9 cellular contexts compared by ENCODE assay signal in genomic region chr20:51594206-51594998, GRCh38. TPM values are rescaled to one million over a fixed set of nuclear protein-coding genes. Genes with fewer than 3 reads are reported as not detected.
DNase-seq lines count a peak whose midpoint lies in the region; ATAC-seq and TF ChIP-seq lines count a peak whose summit lies in the region.
"Had no signal": no experiment of that assay in that cellular context is flagged by ENCODE, and none has a peak within 500 bp of the region (broad histone marks: within the 10 kb centered on the region; RNA-seq: fewer than 3 reads in every experiment).

No MANE protein-coding gene starts in this region.

- no TSS peak for BruUV-seq in Caco-2 (replicated peaks; lab: Mats Ljungman, UMichigan)
- BruUV-seq in OCI-LY7 (replicated peaks; lab: Mats Ljungman, UMichigan): no TSS peak

- H3K4me2 ChIP-seq in OCI-LY7 (ENCODE audit: low read length): peak overlapping the region; percentile 49

- DNase-seq in Caco-2 (no peak), OCI-LY7 (ENCODE audit: low spot score) (no peak), D341Med (ENCODE audit: low spot score) (no peak), ureter (ENCODE audit: low spot score) (no peak)
- no peak for DNase-seq in effector memory CD8-positive, alpha-beta T cell

- TF ChIP-seq CTCF in Caco-2 (IDR thresholded peaks at IDR 0.05; ENCODE audit: insufficient read depth in 1 of 2, low read depth in 1 of 2, low read length in 1 of 2, severe bottlenecking in 1 of 2, unreplicated experiment in 1 of 2) (no peak), OCI-LY7 (conservative IDR thresholded peaks at IDR 0.05; ENCODE audit: low read length) (no peak)

- H3K36me3 ChIP-seq in Caco-2 (ENCODE audit: control insufficient read depth, insufficient read depth, low read length) (no peaks in the 10 kb centered on the region), OCI-LY7 (ENCODE audit: insufficient read depth, low read length) (no peaks in the 10 kb centered on the region), rectal smooth muscle tissue (ENCODE audit: control insufficient read depth, insufficient read depth, low read length) (no peaks in the 10 kb centered on the region)
- H3K36me3 ChIP-seq: cardiac muscle cell had no signal

- H3K4me1 Mint-ChIP-seq in Caco-2 (ENCODE audit: low read depth, unreplicated experiment): peaks cover 6% of the 10 kb centered on the region
- peaks cover 5 to 11% of the 10 kb centered on the region in 2 donors for H3K4me1 Mint-ChIP-seq in effector memory CD8-positive, alpha-beta T cell (ENCODE audit: low read depth in 2 of 2)

- H3K27ac ChIP-seq in OCI-LY7 (ENCODE audit: low read depth, low read length, poor library complexity, severe bottlenecking) (peak overlapping the region; percentile 67), rectal smooth muscle tissue (ENCODE audit: low read depth, low read length) (peak overlapping the region; percentile 27)
- H3K27ac ChIP-seq: cardiac muscle cell had no signal

- H3K4me3 Mint-ChIP-seq in Caco-2 (ENCODE audit: unreplicated experiment): peak overlapping the region; percentile 10
- peak overlapping the region in 1 of 2 donors; percentile 54 for H3K4me3 Mint-ChIP-seq in effector memory CD8-positive, alpha-beta T cell

- H3K4me3 ChIP-seq in Caco-2 (ENCODE audit: low read depth, low read length) (no peak overlapping the region), OCI-LY7 (ENCODE audit: low read depth, low read length, poor library complexity, severe bottlenecking) (peak overlapping the region; percentile 21), rectal smooth muscle tissue (ENCODE audit: low read length) (no peak overlapping the region)
- H3K4me3 ChIP-seq: cardiac muscle cell, heart right ventricle had no signal

- CTCF ChIA-PET in Caco-2 (lab: Charles Lee): interaction anchor here (0.5 to 3.7 kb wide), 34 partner anchors 11 to 610 kb away, joined by 3 to 58 read pairs (median 4); partner anchors contain the start of gene NFATC2
- CTCF ChIA-PET in OCI-LY7 (lab: Charles Lee; ENCODE audit: unreplicated experiment): interaction anchor here (0.6 to 1.9 kb wide), 6 partner anchors 16 to 226 kb away, joined by 3 to 10 read pairs (median 4); no protein-coding TSS in a partner anchor

- H3K9ac ChIP-seq in rectal smooth muscle tissue (ENCODE audit: low read length): no peak overlapping the region

- H3K9me3 ChIP-seq in Caco-2 (no peaks in the 10 kb centered on the region), OCI-LY7 (ENCODE audit: low read length) (no peaks in the 10 kb centered on the region)
- H3K9me3 ChIP-seq: heart right ventricle had no signal

- no peaks in the 10 kb centered on the region for H3K9me3 Mint-ChIP-seq in Caco-2 (ENCODE audit: unreplicated experiment)
- no peaks in the 10 kb centered on the region for H3K9me3 Mint-ChIP-seq in effector memory CD8-positive, alpha-beta T cell

- H3K27me3 Mint-ChIP-seq in Caco-2 (ENCODE audit: insufficient read depth, unreplicated experiment): no peaks in the 10 kb centered on the region
- peaks cover 0 to 12% of the 10 kb centered on the region in 2 donors for H3K27me3 Mint-ChIP-seq in effector memory CD8-positive, alpha-beta T cell

- no peak for ATAC-seq in effector memory CD8-positive, alpha-beta T cell (replicated peaks)
- ATAC-seq in HG02610 (IDR thresholded peaks at IDR 0.05; ENCODE audit: unreplicated experiment): no peak

- H2AFZ ChIP-seq in OCI-LY7 (ENCODE audit: low read length): peak overlapping the region; percentile 97

- H3K4me1 ChIP-seq in Caco-2: peaks cover 6% of the 10 kb centered on the region
- peaks cover 46% of the 10 kb centered on the region for H3K4me1 ChIP-seq in OCI-LY7 (ENCODE audit: insufficient read depth, low read length, poor library complexity, severe bottlenecking)
- peaks cover 5% of the 10 kb centered on the region for H3K4me1 ChIP-seq in rectal smooth muscle tissue (ENCODE audit: control insufficient read depth, insufficient read depth, low read length)

- H4K20me1 ChIP-seq in OCI-LY7 (ENCODE audit: insufficient read depth, low read length): no peaks in the 10 kb centered on the region

- H3K27ac Mint-ChIP-seq in Caco-2 (ENCODE audit: unreplicated experiment): no peak overlapping the region
- peak overlapping the region; percentile 29 to 83 for H3K27ac Mint-ChIP-seq in effector memory CD8-positive, alpha-beta T cell

- H3K36me3 Mint-ChIP-seq in Caco-2 (ENCODE audit: insufficient read depth, unreplicated experiment): peaks cover 24% of the 10 kb centered on the region
- H3K36me3 Mint-ChIP-seq in effector memory CD8-positive, alpha-beta T cell (ENCODE audit: insufficient read depth): no peaks in the 10 kb centered on the region

- intact Hi-C loops in Caco-2 (cut with micrococcal nuclease; ENCODE audit: unreplicated experiment): loop anchor here (2.0 kb wide), 3 partner anchors 54 to 608 kb away; no protein-coding TSS in a partner anchor
- intact Hi-C loops in OCI-LY7 (cut with micrococcal nuclease; ENCODE audit: unreplicated experiment): loop anchor here (2.0 kb wide), 1 partner anchor 134 kb away; no protein-coding TSS in a partner anchor

- no peaks in the 10 kb centered on the region for H3K27me3 ChIP-seq in Caco-2 (replicated peaks; ENCODE audit: control insufficient read depth, insufficient read depth, low read length)
- H3K27me3 ChIP-seq in rectal smooth muscle tissue (ENCODE audit: control insufficient read depth, insufficient read depth, low read length): no peaks in the 10 kb centered on the region
- H3K27me3 ChIP-seq: cardiac muscle cell, heart right ventricle had no signal

- POLR2A ChIA-PET in Caco-2 (lab: Charles Lee) (no interaction called here), OCI-LY7 (lab: Charles Lee) (interaction anchor here (0.7 to 2.4 kb wide), 20 partner anchors 8 to 354 kb away, joined by 3 to 12 read pairs (median 4); no protein-coding TSS in a partner anchor)

- no peaks in the 10 kb centered on the region for H3K79me2 ChIP-seq in OCI-LY7 (ENCODE audit: insufficient read depth, low read depth, low read length)

- no peaks in the 10 kb centered on the region for H3K9me2 ChIP-seq in OCI-LY7 (ENCODE audit: insufficient read depth, low read length)

RNA-seq across cellular contexts. Expression of gene NFATC2, which starts 51.9 kb away (rescaled TPM):
- total RNA-seq in Caco-2 (2022): 20.8 and 22.4 TPM in 2 replicates
- 12.5 TPM in 2 replicates for total RNA-seq in OCI-LY7 (2014; rRNA removed; shearing (Covaris generic))
- total RNA-seq in OCI-LY7 (2022): 43.7 and 43.8 TPM in 2 replicates
- 10.6 TPM for total RNA-seq in ureter
